7 cellular contexts compared by ENCODE assay signal in genomic region chr6:24569811-24570210, GRCh38.
"Had no signal": no experiment of that assay in that cellular context is flagged by ENCODE, and none has a peak within 500 bp of the region (broad histone marks: within the 10 kb centered on the region; RNA-seq: fewer than 3 reads in every experiment).

No MANE protein-coding gene starts in this region.

- ATAC-seq: HepG2, K562 had no signal

- H3K27ac ChIP-seq: HL-60 had no signal

- FAIRE-seq: HepG2, K562 had no signal

- H3K9me3 Mint-ChIP-seq: IgD-negative memory B cell had no signal

- H3K4me3 ChIP-seq: K562 had no signal

- DNase-seq: IMR-90, KBM-7, KG1 had no signal
